ENCODE assay signal across 10 cellular contexts in genomic region chr22:41517172-41518047, GRCh38. TPM values are rescaled to one million over a fixed set of nuclear protein-coding genes. Genes with fewer than 3 reads are reported as not detected.
A peak's percentile ranks its signal among the peaks of the same experiment; 100 is the strongest.
DNase-seq lines count a peak whose midpoint lies in the region; ATAC-seq and TF ChIP-seq lines count a peak whose summit lies in the region.
"Had no signal": no experiment of that assay in that cellular context is flagged by ENCODE, and none has a peak within 500 bp of the region (broad histone marks: within the 10 kb centered on the region; RNA-seq: fewer than 3 reads in every experiment).

No MANE protein-coding gene starts in this region.

- peaks cover 10% of the 10 kb centered on the region for H3K36me3 Mint-ChIP-seq in activated CD4-positive, alpha-beta memory T cell treated with anti-CD3 and anti-CD28 coated beads, Interleukin-2, amount 10 ng/mL, durations not matched to agents 7 days and 5 days (ENCODE audit: low read depth)
- H3K36me3 Mint-ChIP-seq in nephron (ENCODE audit: low read depth): peaks cover 20% of the 10 kb centered on the region

- H3K36me3 ChIP-seq in esophagus squamous epithelium (peaks cover 29 to 97% (median 32%) of the 10 kb centered on the region in 3 donors), uterus (no peaks in the 10 kb centered on the region)

- H3K27ac Mint-ChIP-seq in activated CD4-positive, alpha-beta memory T cell treated with anti-CD3 and anti-CD28 coated beads, Interleukin-2, amount 10 ng/mL, durations not matched to agents 7 days and 5 days: no peak overlapping the region
- H3K27ac Mint-ChIP-seq in nephron: peak overlapping the region in 1 of 3 experiments; percentile 33
- H3K27ac Mint-ChIP-seq: activated naive CD8-positive, alpha-beta T cell treated with anti-CD3 and anti-CD28 coated beads, Interleukin-2, amount 10 ng/mL, durations not matched to agents 7 days and 5 days had no signal

- intact Hi-C loops in esophagus squamous epithelium (cut with DNase I) (loop anchor here (5.0 kb wide), 1 partner anchor 115 kb away; no protein-coding TSS in a partner anchor), uterus (cut with DNase I; ENCODE audit: low total_unique reads) (loop anchor here (5.0 kb wide), 1 partner anchor 115 kb away; no protein-coding TSS in a partner anchor)

- H3K9me3 Mint-ChIP-seq in activated CD4-positive, alpha-beta memory T cell treated with anti-CD3 and anti-CD28 coated beads, Interleukin-2, amount 10 ng/mL, durations not matched to agents 7 days and 5 days: no peaks in the 10 kb centered on the region
- no peaks in the 10 kb centered on the region for H3K9me3 Mint-ChIP-seq in nephron
- H3K9me3 Mint-ChIP-seq: activated naive CD8-positive, alpha-beta T cell treated with anti-CD3 and anti-CD28 coated beads, Interleukin-2, amount 10 ng/mL, durations not matched to agents 7 days and 5 days; CD4-positive, CD25-positive, alpha-beta regulatory T cell had no signal

- H3K27ac ChIP-seq in esophagus squamous epithelium (peak overlapping the region; percentile 37 to 73 (median 66)), uterus (peak overlapping the region; percentile 24 to 53)

- no peak for TF ChIP-seq POLR2A in esophagus squamous epithelium (IDR thresholded peaks at IDR 0.05)
- TF ChIP-seq POLR2A in uterus (IDR thresholded peaks at IDR 0.05): no peak

- H3K4me3 Mint-ChIP-seq in activated CD4-positive, alpha-beta memory T cell treated with anti-CD3 and anti-CD28 coated beads, Interleukin-2, amount 10 ng/mL, durations not matched to agents 7 days and 5 days: no peak overlapping the region
- H3K4me3 Mint-ChIP-seq in nephron: no peak overlapping the region
- H3K4me3 Mint-ChIP-seq: activated naive CD8-positive, alpha-beta T cell treated with anti-CD3 and anti-CD28 coated beads, Interleukin-2, amount 10 ng/mL, durations not matched to agents 7 days and 5 days; CD4-positive, CD25-positive, alpha-beta regulatory T cell had no signal

- H3K4me1 Mint-ChIP-seq in activated CD4-positive, alpha-beta memory T cell treated with anti-CD3 and anti-CD28 coated beads, Interleukin-2, amount 10 ng/mL, durations not matched to agents 7 days and 5 days: no peaks in the 10 kb centered on the region
- peaks cover 15% of the 10 kb centered on the region for H3K4me1 Mint-ChIP-seq in nephron
- H3K4me1 Mint-ChIP-seq: activated naive CD8-positive, alpha-beta T cell treated with anti-CD3 and anti-CD28 coated beads, Interleukin-2, amount 10 ng/mL, durations not matched to agents 7 days and 5 days had no signal

- no peaks in the 10 kb centered on the region for H3K27me3 Mint-ChIP-seq in activated CD4-positive, alpha-beta memory T cell treated with anti-CD3 and anti-CD28 coated beads, Interleukin-2, amount 10 ng/mL, durations not matched to agents 7 days and 5 days
- H3K27me3 Mint-ChIP-seq in nephron (ENCODE audit: low read depth): no peaks in the 10 kb centered on the region
- H3K27me3 Mint-ChIP-seq: activated naive CD8-positive, alpha-beta T cell treated with anti-CD3 and anti-CD28 coated beads, Interleukin-2, amount 10 ng/mL, durations not matched to agents 7 days and 5 days; CD4-positive, CD25-positive, alpha-beta regulatory T cell had no signal

- POLR2A ChIA-PET in activated CD4-positive, alpha-beta memory T cell treated with anti-CD3 and anti-CD28 coated beads, Interleukin-2, amount 10 ng/mL, durations not matched to agents 7 days and 5 days (lab: Charles Lee): interaction anchor here (1.1 to 2.7 kb wide), 3 partner anchors 9 to 115 kb away, joined by 5 to 14 read pairs (median 5); partner anchors contain the start of gene TOB2

- DNase-seq in NCI-H1436 (lab: John Stamatoyannopoulos, UW): peak; percentile 16
- no peak for DNase-seq in NCI-H1436 treated with DMSO at 0.1 percent for 48 hours (lab: John Stamatoyannopoulos, UW)
- peak; percentile 47 for DNase-seq in NCI-H1694 treated with DMSO at 0.1 percent for 48 hours (lab: John Stamatoyannopoulos, UW)
- DNase-seq in activated CD4-positive, alpha-beta memory T cell treated with anti-CD3 and anti-CD28 coated beads, Interleukin-2, amount 10 ng/mL, durations not matched to agents 7 days and 5 days: peak; percentile 35
- no peak for DNase-seq in esophagus squamous epithelium (lab: John Stamatoyannopoulos, UW)
- DNase-seq in uterus: peak; percentile 80 to 81
- DNase-seq: activated naive CD8-positive, alpha-beta T cell treated with anti-CD3 and anti-CD28 coated beads, Interleukin-2, amount 10 ng/mL, durations not matched to agents 7 days and 5 days had no signal

- no peak for ATAC-seq in HG03442 (IDR thresholded peaks at IDR 0.05; ENCODE audit: unreplicated experiment)

- CTCF ChIA-PET in activated CD4-positive, alpha-beta memory T cell treated with anti-CD3 and anti-CD28 coated beads, Interleukin-2, amount 10 ng/mL, durations not matched to agents 7 days and 5 days (lab: Charles Lee): interaction anchor here (0.6 to 5.7 kb wide), 10 partner anchors 10 to 595 kb away, joined by 3 to 42 read pairs (median 4); no protein-coding TSS in a partner anchor

- WGBS in esophagus squamous epithelium, 2 donors: 21 to 38% methylated on average over 7 to 10 of the region's 22 CpGs

- H3K27me3 ChIP-seq in esophagus squamous epithelium (no peaks in the 10 kb centered on the region), uterus (no peaks in the 10 kb centered on the region)

- H3K9me3 ChIP-seq in esophagus squamous epithelium: no peaks in the 10 kb centered on the region
- no peaks in the 10 kb centered on the region for H3K9me3 ChIP-seq in uterus

- peak; percentile 54 to 93 (median 90) for TF ChIP-seq CTCF in esophagus squamous epithelium (IDR thresholded peaks at IDR 0.05)
- TF ChIP-seq CTCF in nephron (IDR thresholded peaks at IDR 0.05; ENCODE audit: unreplicated experiment in 3 of 3): peak; percentile 80 to 87 (median 83)
- TF ChIP-seq CTCF in uterus (IDR thresholded peaks at IDR 0.05): peak; percentile 89 to 93 (median 90)

- no peak overlapping the region for H3K4me3 ChIP-seq in esophagus squamous epithelium
- no peak overlapping the region for H3K4me3 ChIP-seq in uterus

- peaks cover 18 to 33% (median 24%) of the 10 kb centered on the region in 3 donors for H3K4me1 ChIP-seq in esophagus squamous epithelium
- peaks cover 0 to 3% of the 10 kb centered on the region in 2 donors for H3K4me1 ChIP-seq in uterus

RNA-seq across cellular contexts. Expression of gene POLR3H, which starts 26.9 kb away (rescaled TPM):
- 10 to 100 TPM; 19.2 to 20.5 TPM for total RNA-seq in activated CD4-positive, alpha-beta memory T cell treated with anti-CD3 and anti-CD28 coated beads, Interleukin-2, amount 10 ng/mL, durations not matched to agents 7 days and 5 days
- total RNA-seq in esophagus squamous epithelium (10 to 100 TPM; 13.7 to 23.3 (median 16.1) TPM), uterus (10 to 100 TPM in 2 of 4 donors, 1 to 10 TPM in 2; 3.2 to 41.9 (median 16.6) TPM)

RNA-seq across cellular contexts. Expression of gene CSDC2, which starts 43.4 kb away (rescaled TPM):
- not detected for total RNA-seq in activated CD4-positive, alpha-beta memory T cell treated with anti-CD3 and anti-CD28 coated beads, Interleukin-2, amount 10 ng/mL, durations not matched to agents 7 days and 5 days
- total RNA-seq in esophagus squamous epithelium (1 to 10 TPM in 2 of 4 donors, under 1 TPM in 2; 0.19 to 2.7 (median 0.73) TPM), uterus (10 to 100 TPM in 2 of 4 donors, 1 to 10 TPM in 2; 2.4 to 83.0 (median 19.6) TPM)
- total RNA-seq: activated naive CD8-positive, alpha-beta T cell treated with anti-CD3 and anti-CD28 coated beads, Interleukin-2, amount 10 ng/mL, durations not matched to agents 7 days and 5 days; CD4-positive, CD25-positive, alpha-beta regulatory T cell had no signal

RNA-seq across cellular contexts. Expression of gene ACO2, which starts 48.5 kb away (rescaled TPM):
- total RNA-seq in activated CD4-positive, alpha-beta memory T cell treated with anti-CD3 and anti-CD28 coated beads, Interleukin-2, amount 10 ng/mL, durations not matched to agents 7 days and 5 days: 10 to 100 TPM; 69.9 to 72.2 TPM
- total RNA-seq in esophagus squamous epithelium (10 to 100 TPM; 83.7 to 90.4 (median 87.0) TPM), uterus (10 to 100 TPM; 21.5 to 64.4 (median 47.1) TPM)

RNA-seq across cellular contexts. Expression of gene PHF5A, which starts 48.9 kb away (rescaled TPM):
- total RNA-seq in activated CD4-positive, alpha-beta memory T cell treated with anti-CD3 and anti-CD28 coated beads, Interleukin-2, amount 10 ng/mL, durations not matched to agents 7 days and 5 days: 10 to 100 TPM; 43.9 to 55.3 TPM
- total RNA-seq in esophagus squamous epithelium: 10 to 100 TPM; 21.5 to 47.3 (median 41.5) TPM
- total RNA-seq in uterus: 10 to 100 TPM; 38.5 to 65.1 (median 46.4) TPM

Comparison
In these comparisons a context has a peak if more than half of its experiments do, and no peak if none do; other contexts are left out.
1. DNase-seq: peak in NCI-H1436 (single experiment), NCI-H1694 treated with DMSO at 0.1 percent for 48 hours (single experiment), activated CD4-positive, alpha-beta memory T cell treated with anti-CD3 and anti-CD28 coated beads, Interleukin-2, amount 10 ng/mL, durations not matched to agents 7 days and 5 days (single experiment) and uterus (2 of 2); none in NCI-H1436 treated with DMSO at 0.1 percent for 48 hours (single experiment) and esophagus squamous epithelium (single experiment).
2. Peak in every context shown above with its lines, with median percentiles within 50 percentile points of each other: CTCF ChIP-seq.